In the genomic region with DNA sequence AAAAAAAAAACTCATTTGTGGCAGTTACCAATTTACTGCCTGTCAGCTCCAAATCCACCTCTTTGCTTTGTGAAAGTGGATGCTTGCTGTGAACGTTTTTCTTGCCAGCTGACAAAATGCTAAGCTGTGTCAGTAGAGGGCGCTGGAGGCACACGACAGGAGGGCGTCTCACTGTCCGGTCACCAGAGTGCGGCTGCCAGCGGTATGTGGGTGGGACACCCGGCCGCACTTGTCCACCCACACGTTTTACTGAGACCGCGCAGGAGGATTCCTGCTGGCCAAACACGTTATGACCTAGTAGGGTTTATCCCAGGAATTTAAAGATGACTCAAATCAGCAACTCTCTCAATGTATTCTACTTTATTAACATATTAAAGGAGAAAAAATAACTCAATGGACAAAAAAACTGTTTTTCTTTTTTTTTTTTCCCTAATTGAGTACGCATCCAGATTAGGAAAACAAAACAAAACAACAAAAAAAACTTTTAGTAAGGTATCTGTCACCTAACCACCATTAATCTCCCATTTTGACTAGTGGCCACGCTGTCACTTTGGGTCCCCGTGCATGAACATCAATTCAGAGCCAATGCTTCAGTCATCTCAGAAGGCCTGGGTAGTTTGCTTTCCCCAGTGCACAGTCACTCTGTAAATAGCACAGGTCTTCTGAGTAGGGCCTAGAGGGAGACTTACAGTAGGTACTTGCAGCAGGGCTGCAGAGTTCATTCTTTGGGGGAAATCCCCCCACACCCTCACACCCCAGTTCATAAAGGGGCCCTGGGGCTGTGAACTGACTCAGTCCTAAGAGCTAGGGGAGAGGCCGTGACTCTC, we compare ENCODE assay signal across 1 cellular context.
TF ChIP-seq lines count a peak whose summit lies in the region.

No MANE protein-coding gene starts in this region.

TF ChIP-seq in liver, 16 proteins besides CTCF, POLR2A, EP300 and RAD21 (continued from another document):
- no peak for TF ChIP-seq EGR1 (IDR thresholded peaks at IDR 0.05; ENCODE audit: low read depth in 2 of 2)
- no peak for TF ChIP-seq FOXA2 (IDR thresholded peaks at IDR 0.05)
- TF ChIP-seq, protein P1, sequence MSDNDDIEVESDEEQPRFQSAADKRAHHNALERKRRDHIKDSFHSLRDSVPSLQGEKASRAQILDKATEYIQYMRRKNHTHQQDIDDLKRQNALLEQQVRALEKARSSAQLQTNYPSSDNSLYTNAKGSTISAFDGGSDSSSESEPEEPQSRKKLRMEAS (IDR thresholded peaks at IDR 0.05): no peak
